11 cellular contexts compared by ENCODE assay signal in the genomic region with DNA sequence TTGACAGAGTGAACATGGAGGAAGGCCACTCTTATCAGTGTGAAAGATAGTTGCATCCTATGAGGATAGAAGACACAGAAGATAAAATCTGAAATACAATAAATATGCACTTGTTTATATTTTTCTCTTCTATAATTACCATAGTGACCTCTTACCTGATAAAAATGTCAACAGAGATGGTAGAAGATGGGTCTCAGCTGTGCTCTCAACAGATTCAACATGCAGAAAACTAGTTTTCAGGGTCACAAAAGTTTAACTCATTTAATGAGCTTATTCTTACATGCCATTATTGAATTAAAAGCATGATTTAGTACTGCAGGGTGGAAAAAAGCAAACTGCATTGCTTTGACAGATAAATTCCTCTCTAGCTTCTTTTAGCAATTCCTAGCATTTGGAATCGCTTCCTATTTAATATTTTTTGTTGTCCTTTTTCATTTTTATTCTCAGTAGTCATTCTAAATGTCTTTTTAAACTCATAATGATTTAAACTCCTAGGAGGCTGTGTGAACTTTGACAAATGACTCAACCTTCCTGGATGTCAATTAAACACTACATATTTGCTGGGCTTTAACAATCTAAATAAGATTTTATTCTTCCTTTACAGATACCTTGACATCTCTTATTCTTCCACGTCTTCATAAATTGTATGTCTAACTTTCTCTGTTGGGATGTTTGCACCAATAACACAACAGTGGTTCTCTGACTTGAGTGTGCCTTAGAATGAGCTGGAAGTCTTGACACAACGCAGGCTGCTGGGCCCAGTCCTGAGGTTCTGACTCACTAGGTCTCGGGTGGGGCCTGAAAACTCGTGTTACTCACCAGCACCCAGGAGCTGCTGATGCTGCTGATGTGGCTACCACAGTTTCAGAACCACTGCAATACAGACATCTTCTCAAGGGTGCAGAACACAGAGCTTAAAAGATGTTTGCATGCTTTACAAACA.
DNase-seq lines count a peak whose midpoint lies in the region; ATAC-seq and TF ChIP-seq lines count a peak whose summit lies in the region.
"Had no signal": no experiment of that assay in that cellular context is flagged by ENCODE, and none has a peak within 500 bp of the region (broad histone marks: within the 10 kb centered on the region; RNA-seq: fewer than 3 reads in every experiment).

No MANE protein-coding gene starts in this region.

- H3K36me3 Mint-ChIP-seq in activated T-cell treated with anti-CD3 and anti-CD28 coated beads, Interleukin-2, amount 50 U/mL, for 24 hours (ENCODE audit: low read depth): no peaks in the 10 kb centered on the region
- no peaks in the 10 kb centered on the region for H3K36me3 Mint-ChIP-seq in T-helper 2 cell treated with Interferon-gamma antibody and Interleukin-4, amounts not matched to agents 5 μg/mL and 100 μg/mL, for 36 hours (ENCODE audit: low read depth)
- no peaks in the 10 kb centered on the region for H3K36me3 Mint-ChIP-seq in natural killer cell
- H3K36me3 Mint-ChIP-seq: CD4-positive, alpha-beta memory T cell had no signal

- H3K36me3 ChIP-seq in Peyer's patch (no peaks in the 10 kb centered on the region), osteoblast (ENCODE audit: insufficient read depth, low read length) (no peaks in the 10 kb centered on the region)

- TF ChIP-seq CTCF in Peyer's patch (IDR thresholded peaks at IDR 0.05) (no peak), osteoblast (IDR thresholded peaks at IDR 0.05; ENCODE audit: extremely low read depth, low read depth, low read length) (no peak), natural killer cell (IDR thresholded peaks at IDR 0.05) (no peak)

- H3K27me3 ChIP-seq in Peyer's patch (no peaks in the 10 kb centered on the region), osteoblast (ENCODE audit: insufficient read depth, low read length) (no peaks in the 10 kb centered on the region)

- no peaks in the 10 kb centered on the region for H3K4me1 ChIP-seq in Peyer's patch
- peaks cover 30% of the 10 kb centered on the region for H3K4me1 ChIP-seq in osteoblast (ENCODE audit: insufficient read depth, low read length)

- H3K9me3 ChIP-seq in Peyer's patch (no peaks in the 10 kb centered on the region), osteoblast (ENCODE audit: low read depth, low read length) (no peaks in the 10 kb centered on the region)

- no peaks in the 10 kb centered on the region for H3K79me2 ChIP-seq in osteoblast (ENCODE audit: insufficient read depth, low read length)

- no peak for TF ChIP-seq POLR2A in Peyer's patch (IDR thresholded peaks at IDR 0.05)

- peak overlapping the region; percentile 52 for H3K4me2 ChIP-seq in osteoblast (ENCODE audit: insufficient read depth, low read length)

- H3K4me3 Mint-ChIP-seq in activated T-cell treated with anti-CD3 and anti-CD28 coated beads, Interleukin-2, amount 50 U/mL, for 24 hours: no peak overlapping the region
- no peak overlapping the region for H3K4me3 Mint-ChIP-seq in T-helper 2 cell treated with Interferon-gamma antibody and Interleukin-4, amounts not matched to agents 5 μg/mL and 100 μg/mL, for 36 hours
- no peak overlapping the region for H3K4me3 Mint-ChIP-seq in natural killer cell
- H3K4me3 Mint-ChIP-seq: CD4-positive, alpha-beta memory T cell had no signal

- H2AFZ ChIP-seq in osteoblast (ENCODE audit: low read length): no peak overlapping the region

- peaks cover 9% of the 10 kb centered on the region for H3K9me3 Mint-ChIP-seq in activated T-cell treated with anti-CD3 and anti-CD28 coated beads, Interleukin-2, amount 50 U/mL, for 24 hours
- peaks cover 20% of the 10 kb centered on the region for H3K9me3 Mint-ChIP-seq in T-helper 2 cell treated with Interferon-gamma antibody and Interleukin-4, amounts not matched to agents 5 μg/mL and 100 μg/mL, for 36 hours
- H3K9me3 Mint-ChIP-seq in natural killer cell: peaks cover 8% of the 10 kb centered on the region in 2 donors

- H3K4me3 ChIP-seq in Peyer's patch: no peak overlapping the region
- H3K4me3 ChIP-seq in osteoblast (ENCODE audit: insufficient read depth, low read length): no peak overlapping the region

- intact Hi-C loops in natural killer cell (cut with micrococcal nuclease): no loop called here

- no peak overlapping the region for H3K27ac Mint-ChIP-seq in activated T-cell treated with anti-CD3 and anti-CD28 coated beads, Interleukin-2, amount 50 U/mL, for 24 hours
- no peak overlapping the region for H3K27ac Mint-ChIP-seq in T-helper 2 cell treated with Interferon-gamma antibody and Interleukin-4, amounts not matched to agents 5 μg/mL and 100 μg/mL, for 36 hours
- H3K27ac Mint-ChIP-seq in natural killer cell: no peak overlapping the region
- H3K27ac Mint-ChIP-seq: CD4-positive, alpha-beta memory T cell had no signal

- no peaks in the 10 kb centered on the region for H4K20me1 ChIP-seq in osteoblast (ENCODE audit: insufficient read depth, low read length)

- no peak for ATAC-seq in natural killer cell

- DNase-seq in AG20443 (ENCODE audit: low spot score): peak; percentile 82
- peak in 2 of 3 donors; percentile 48 to 78 for DNase-seq in Peyer's patch
- DNase-seq in fibroblast of peridontal ligament (ENCODE audit: extremely low read depth): peak; percentile 76
- DNase-seq in osteoblast (ENCODE audit: insufficient read length, low spot score, missing footprints): peak; percentile 57
- DNase-seq in activated T-cell treated with anti-CD3 and anti-CD28 coated beads, Interleukin-2, amount 50 U/mL, for 24 hours: no peak
- no peak for DNase-seq in medulla oblongata (ENCODE audit: extremely low spot score)
- no peak for DNase-seq in T-helper 2 cell treated with Interferon-gamma antibody and Interleukin-4, amounts not matched to agents 5 μg/mL and 100 μg/mL, for 36 hours (ENCODE audit: low spot score)
- no peak for DNase-seq in natural killer cell
- DNase-seq: CD4-positive, alpha-beta memory T cell; NCI-H2171 treated with DMSO at 0.1 percent for 48 hours; stimulated activated naive CD4-positive, alpha-beta T cell treated with Interleukin-2 at 50 U/mL for 16 hours had no signal

- H3K27ac ChIP-seq in Peyer's patch: peak overlapping the region in 1 of 4 donors; percentile 61
- peak overlapping the region; percentile 89 for H3K27ac ChIP-seq in osteoblast (ENCODE audit: low read depth, low read length)

- no peaks in the 10 kb centered on the region for H3K4me1 Mint-ChIP-seq in activated T-cell treated with anti-CD3 and anti-CD28 coated beads, Interleukin-2, amount 50 U/mL, for 24 hours (ENCODE audit: low read depth)
- no peaks in the 10 kb centered on the region for H3K4me1 Mint-ChIP-seq in T-helper 2 cell treated with Interferon-gamma antibody and Interleukin-4, amounts not matched to agents 5 μg/mL and 100 μg/mL, for 36 hours (ENCODE audit: low read depth)
- H3K4me1 Mint-ChIP-seq in natural killer cell: no peaks in the 10 kb centered on the region
- H3K4me1 Mint-ChIP-seq: CD4-positive, alpha-beta memory T cell had no signal

- H3K27me3 Mint-ChIP-seq in activated T-cell treated with anti-CD3 and anti-CD28 coated beads, Interleukin-2, amount 50 U/mL, for 24 hours: no peaks in the 10 kb centered on the region
- H3K27me3 Mint-ChIP-seq in T-helper 2 cell treated with Interferon-gamma antibody and Interleukin-4, amounts not matched to agents 5 μg/mL and 100 μg/mL, for 36 hours (ENCODE audit: low read depth): no peaks in the 10 kb centered on the region
- no peaks in the 10 kb centered on the region for H3K27me3 Mint-ChIP-seq in natural killer cell (ENCODE audit: low read depth in 2 of 2)
- H3K27me3 Mint-ChIP-seq: CD4-positive, alpha-beta memory T cell had no signal

Comparison
In these comparisons a context has a peak if more than half of its experiments do, and no peak if none do; other contexts are left out.
1. DNase-seq: peak in AG20443 (single experiment), Peyer's patch (2 of 3), fibroblast of peridontal ligament (single experiment) and osteoblast (single experiment); none in activated T-cell treated with anti-CD3 and anti-CD28 coated beads, Interleukin-2, amount 50 U/mL, for 24 hours (single experiment), medulla oblongata (single experiment), T-helper 2 cell treated with Interferon-gamma antibody and Interleukin-4, amounts not matched to agents 5 μg/mL and 100 μg/mL, for 36 hours (single experiment) and natural killer cell (single experiment).